ENCODE assay signal across 16 cellular contexts in genomic region chr1:9427388-9427787, GRCh38.
"Had no signal": no experiment of that assay in that cellular context is flagged by ENCODE, and none has a peak within 500 bp of the region (broad histone marks: within the 10 kb centered on the region; RNA-seq: fewer than 3 reads in every experiment).

No MANE protein-coding gene starts in this region.

- H3K9me3 ChIP-seq: adrenal gland, heart left ventricle, mucosa of descending colon, ovary, thoracic aorta had no signal

- H3K27me3 ChIP-seq: adrenal gland, heart left ventricle, neural progenitor cell, ovary had no signal

- H3K9me3 Mint-ChIP-seq: stimulated activated naive CD8-positive, alpha-beta T cell treated with anti-CD3 and anti-CD28 coated beads, Interleukin-15, amount 100 ng/mL, for 72 hours had no signal

- H3K4me3 ChIP-seq: adrenal gland, coronary artery, mucosa of descending colon, neural progenitor cell, ovary, thoracic aorta had no signal

- H3K27ac ChIP-seq: adrenal gland, coronary artery, neural progenitor cell, ovary had no signal

- H3K36me3 Mint-ChIP-seq: neural progenitor cell had no signal

- H3K27ac Mint-ChIP-seq: neural progenitor cell had no signal

- DNase-seq: activated CD4-positive, alpha-beta T cell treated with anti-CD3 and anti-CD28 coated beads for 48 hours; activated CD8-positive, alpha-beta memory T cell treated with anti-CD3 and anti-CD28 coated beads for 24 hours; activated naive CD4-positive, alpha-beta T cell treated with anti-CD3 and anti-CD28 coated beads, Interleukin-2, amount 50 U/mL, for 16 hours; adrenal gland; central memory CD4-positive, alpha-beta T cell; effector CD4-positive, alpha-beta T cell; foreskin melanocyte; ovary; stimulated activated CD4-positive, alpha-beta T cell treated with anti-CD3 and anti-CD28 coated beads, Interleukin-15, amount 100 ng/mL, for 24 hours; stimulated activated CD4-positive, alpha-beta T cell treated with anti-CD3 and anti-CD28 coated beads, Interleukin-4, amount 100 ng/mL, for 24 hours; stimulated activated naive CD8-positive, alpha-beta T cell treated with anti-CD3 and anti-CD28 coated beads, Interleukin-15, amount 100 ng/mL, for 72 hours had no signal

- ATAC-seq: heart left ventricle; mucosa of descending colon; stimulated activated naive CD8-positive, alpha-beta T cell treated with anti-CD3 and anti-CD28 coated beads, Interleukin-15, amount 100 ng/mL, for 72 hours had no signal
